In genomic region chr21:14319805-14320204, GRCh38 we compare ENCODE assay signal across 22 cellular contexts.
A peak's percentile ranks its signal among the peaks of the same experiment; 100 is the strongest.
DNase-seq lines count a peak whose midpoint lies in the region; ATAC-seq, FAIRE-seq and TF ChIP-seq lines count a peak whose summit lies in the region.
"Had no signal": no experiment of that assay in that cellular context is flagged by ENCODE, and none has a peak within 500 bp of the region (broad histone marks: within the 10 kb centered on the region; RNA-seq: fewer than 3 reads in every experiment).

No MANE protein-coding gene starts in this region.

- no peaks in the 10 kb centered on the region for H4K20me1 ChIP-seq in H1 (replicated peaks in 1 of 2; ENCODE audit: control insufficient read depth in 1 of 2, insufficient read depth in 2 of 2, low read length in 2 of 2)
- H4K20me1 ChIP-seq: BLaER1 had no signal

- DNase-seq in H1 (ENCODE audit: low read depth in 1 of 2, low spot score in 2 of 2) (no peak), mesendoderm (peak; percentile 3), urothelium cell line (ENCODE audit: low spot score) (peak; percentile 4), NCI-H1092 treated with DMSO at 0.1 percent for 48 hours (lab: John Stamatoyannopoulos, UW) (no peak), WTC11 (ENCODE audit: low spot score) (no peak), NOMO-1 treated with DMSO at 0.1 percent for 48 hours (lab: John Stamatoyannopoulos, UW; ENCODE audit: unreplicated experiment) (no peak)
- DNase-seq: 8988T; ACHN; BE2C; C1 segment of cervical spinal cord; Caco-2; Calu3; CD4-positive, alpha-beta memory T cell; CD4-positive, CD25-positive, alpha-beta regulatory T cell; DMS79 treated with DMSO at 0.1 percent for 48 hours; GF-D8 had no signal

- TF ChIP-seq CTCF in H1 (IDR thresholded peaks at IDR 0.05; ENCODE audit: control extremely low read depth in 1 of 3, insufficient read depth in 1 of 3, low read depth in 1 of 3, low read length in 3 of 3): no peak
- TF ChIP-seq CTCF in WTC11 (IDR thresholded peaks at IDR 0.05): no peak

- H3K79me2 ChIP-seq in H1 (ENCODE audit: control insufficient read depth in 1 of 2, insufficient read depth in 2 of 2, low read length in 2 of 2) (no peaks in the 10 kb centered on the region), mesendoderm (ENCODE audit: control insufficient read depth, insufficient read depth, low read length) (no peaks in the 10 kb centered on the region)

- no peak overlapping the region for H4K91ac ChIP-seq in H1 (replicated peaks; ENCODE audit: insufficient read length, low read length)

- H3K79me1 ChIP-seq in H1 (ENCODE audit: low read depth, low read length) (no peaks in the 10 kb centered on the region), mesendoderm (ENCODE audit: low read length) (no peaks in the 10 kb centered on the region)

- no peak overlapping the region for H3K4me3 ChIP-seq in H1 (ENCODE audit: extremely low read depth in 1 of 4, insufficient read depth in 2 of 4, low read depth in 3 of 4, low read length in 4 of 4)
- H3K4me3 ChIP-seq in mesendoderm (ENCODE audit: low read length): no peak overlapping the region
- H3K4me3 ChIP-seq: BLaER1 had no signal

- CTCF ChIA-PET in H1 (lab: Charles Lee; ENCODE audit: partially characterized antibody) (no interaction called here), WTC11 (lab: Charles Lee) (no interaction called here)

- FAIRE-seq in H1 (lab: Jason Lieb, UNC) (no peak), urothelium cell line (lab: Jason Lieb, UNC) (no peak)
- FAIRE-seq: A204.1, D721Med, G401.6, GM12891 had no signal

- no peak overlapping the region for H3K4me3 Mint-ChIP-seq in WTC11
- H3K4me3 Mint-ChIP-seq: CD14-positive monocyte; CD4-positive, alpha-beta memory T cell; CD4-positive, CD25-positive, alpha-beta regulatory T cell had no signal

- H3K4me1 ChIP-seq in H1 (replicated peaks in 1 of 4; ENCODE audit: control insufficient read depth in 3 of 4, insufficient read depth in 4 of 4, low read length in 3 of 4): no peaks in the 10 kb centered on the region
- no peaks in the 10 kb centered on the region for H3K4me1 ChIP-seq in mesendoderm (ENCODE audit: control insufficient read depth, low read depth, low read length)
- H3K4me1 ChIP-seq: BE2C, BLaER1, Caco-2 had no signal

- no peak for ATAC-seq in WTC11

- H3K23ac ChIP-seq in H1 (ENCODE audit: insufficient read length) (no peak overlapping the region), mesendoderm (ENCODE audit: low read length) (no peak overlapping the region)

- 88% methylated on average over 1 of the region's 1 CpG; no CpG with 5 or more reads in 1 of the 2 experiments for WGBS in H1 (ENCODE audit: extremely low coverage in 1 of 2, insufficient coverage in 1 of 2, insufficient read length in 1 of 2, insufficient replicate concordance in 2 of 2, low coverage in 1 of 2, low lambda C conversion rate in 2 of 2, missing lambda C conversion rate in 1 of 2), 2 experiments
- no CpG with 5 or more reads among the region's 1 CpG for WGBS in mesendoderm (ENCODE audit: extremely low coverage, insufficient coverage, low lambda C conversion rate)

- no peaks in the 10 kb centered on the region for H3K9me3 ChIP-seq in H1 (ENCODE audit: insufficient read depth in 2 of 2, low read depth in 1 of 2, low read length in 1 of 2)
- H3K9me3 ChIP-seq: BE2C, BLaER1, Caco-2 had no signal

- no peaks in the 10 kb centered on the region for H3K27me3 ChIP-seq in H1 (replicated peaks in 1 of 4; ENCODE audit: control insufficient read depth in 3 of 4, extremely low read depth in 1 of 4, insufficient read depth in 3 of 4, low read length in 3 of 4)
- no peaks in the 10 kb centered on the region for H3K27me3 ChIP-seq in mesendoderm (ENCODE audit: insufficient read depth, low read length, poor library complexity)
- H3K27me3 ChIP-seq: BE2C, BLaER1 had no signal

- H3K4me2 ChIP-seq in H1 (ENCODE audit: insufficient read depth in 1 of 2, low read depth in 2 of 2, low read length in 2 of 2): no peak overlapping the region
- no peak overlapping the region for H3K4me2 ChIP-seq in mesendoderm (ENCODE audit: low read length)
- H3K4me2 ChIP-seq: BLaER1 had no signal

- H4K8ac ChIP-seq in H1 (ENCODE audit: extremely low read depth, insufficient read depth, low read length) (no peak overlapping the region), mesendoderm (ENCODE audit: low read depth, low read length) (no peak overlapping the region)

- H3K27ac ChIP-seq in H1 (ENCODE audit: low read depth, low read length) (no peak overlapping the region), mesendoderm (ENCODE audit: low read depth, low read length) (no peak overlapping the region)
- H3K27ac ChIP-seq: BLaER1 had no signal

- no peak for TF ChIP-seq EP300 in H1 (IDR thresholded peaks at IDR 0.05; ENCODE audit: borderline replicate concordance in 1 of 2, low read depth in 2 of 2, low read length in 2 of 2)

- no peak overlapping the region for H3K27ac Mint-ChIP-seq in WTC11
- H3K27ac Mint-ChIP-seq: CD14-positive monocyte; CD4-positive, alpha-beta memory T cell; CD4-positive, CD25-positive, alpha-beta regulatory T cell had no signal

- H3K36me3 ChIP-seq in H1 (ENCODE audit: control insufficient read depth in 2 of 4, insufficient read depth in 4 of 4, low read length in 3 of 4) (no peaks in the 10 kb centered on the region), mesendoderm (ENCODE audit: control insufficient read depth, insufficient read depth, low read length) (no peaks in the 10 kb centered on the region)
- H3K36me3 ChIP-seq: BE2C, BLaER1 had no signal

- no peaks in the 10 kb centered on the region for H3K23me2 ChIP-seq in H1 (ENCODE audit: low read depth, low read length)

- POLR2A ChIA-PET in H1 (lab: Charles Lee; ENCODE audit: partially characterized antibody) (no interaction called here), WTC11 (lab: Charles Lee) (no interaction called here)

- H2BK15ac ChIP-seq in H1 (ENCODE audit: low read length): no peak overlapping the region
- H2BK15ac ChIP-seq in mesendoderm (replicated peaks; ENCODE audit: low read depth): no peak overlapping the region

- H2BK120ac ChIP-seq in H1 (replicated peaks; ENCODE audit: low read depth, low read length) (no peak overlapping the region), mesendoderm (ENCODE audit: low read depth, low read length) (no peak overlapping the region)

- no peak overlapping the region for H3K14ac ChIP-seq in H1 (ENCODE audit: insufficient read length)

- no peaks in the 10 kb centered on the region for H3K27me3 Mint-ChIP-seq in WTC11 (ENCODE audit: low read depth)

- no peaks in the 10 kb centered on the region for H3K36me3 Mint-ChIP-seq in WTC11
- H3K36me3 Mint-ChIP-seq: CD14-positive monocyte; CD4-positive, alpha-beta memory T cell; CD4-positive, CD25-positive, alpha-beta regulatory T cell had no signal

- H2AFZ ChIP-seq in H1 (ENCODE audit: low read length): peak overlapping the region; percentile 92; the same call in 1 of the 2 replicates

- TF ChIP-seq RAD21 in H1 (IDR thresholded peaks at IDR 0.05 in 1 of 2, conservative IDR thresholded peaks at IDR 0.05 in 1 of 2; ENCODE audit: low read depth in 2 of 2, low read length in 2 of 2): no peak

- H3K56ac ChIP-seq in H1 (replicated peaks; ENCODE audit: insufficient read length, low read depth, low read length) (no peak overlapping the region), mesendoderm (ENCODE audit: low read length) (no peak overlapping the region)

- H3K4me1 Mint-ChIP-seq in WTC11: peaks cover 7% of the 10 kb centered on the region
- H3K4me1 Mint-ChIP-seq: CD4-positive, alpha-beta memory T cell; CD4-positive, CD25-positive, alpha-beta regulatory T cell had no signal

- no peak overlapping the region for H4K5ac ChIP-seq in H1 (ENCODE audit: insufficient read length, low read depth, low read length)
- no peak overlapping the region for H4K5ac ChIP-seq in mesendoderm (ENCODE audit: low read length)

- no peak overlapping the region for H3K9ac ChIP-seq in H1 (replicated peaks in 1 of 4; ENCODE audit: extremely low read depth in 1 of 4, low read depth in 3 of 4, low read length in 3 of 4)
- no peak overlapping the region for H3K9ac ChIP-seq in mesendoderm (ENCODE audit: low read length)
- H3K9ac ChIP-seq: BLaER1 had no signal

- no peak overlapping the region for H3K4ac ChIP-seq in H1 (replicated peaks; ENCODE audit: insufficient read length, low read depth, low read length)
- H3K4ac ChIP-seq in mesendoderm (ENCODE audit: low read depth, low read length): no peak overlapping the region

- H2BK20ac ChIP-seq in H1 (ENCODE audit: low read length): no peak overlapping the region

- no peak overlapping the region for H3K18ac ChIP-seq in H1 (ENCODE audit: extremely low read depth, low read length)
- H3K18ac ChIP-seq in mesendoderm (ENCODE audit: low read length): no peak overlapping the region

- no peak overlapping the region for H2BK12ac ChIP-seq in H1 (ENCODE audit: low read depth, low read length)

- no peak for TF ChIP-seq POLR2A in H1 (IDR thresholded peaks at IDR 0.05; ENCODE audit: control extremely low read depth in 1 of 2, low read depth in 2 of 2, low read length in 2 of 2)

- H2AK5ac ChIP-seq in H1 (ENCODE audit: low read depth, low read length) (no peak overlapping the region), mesendoderm (ENCODE audit: low read length) (no peak overlapping the region)

- H3K9me3 Mint-ChIP-seq in WTC11: no peaks in the 10 kb centered on the region
- H3K9me3 Mint-ChIP-seq: CD4-positive, alpha-beta memory T cell had no signal

- no peak overlapping the region for H2BK5ac ChIP-seq in H1 (ENCODE audit: low read depth, low read length)
- H2BK5ac ChIP-seq in mesendoderm (ENCODE audit: low read length): no peak overlapping the region

TF ChIP-seq in H1, 55 proteins besides CTCF, POLR2A, EP300 and RAD21 (continues in another document):
- TF ChIP-seq PHF8 (conservative IDR thresholded peaks at IDR 0.05; ENCODE audit: low read depth, low read length): no peak
- no peak for TF ChIP-seq KDM1A (IDR thresholded peaks at IDR 0.05; ENCODE audit: borderline replicate concordance, low read length)
- TF ChIP-seq ATF3 (IDR thresholded peaks at IDR 0.05; ENCODE audit: insufficient read depth, low read depth, low read length): no peak
- no peak for TF ChIP-seq EGR1 (IDR thresholded peaks at IDR 0.05; ENCODE audit: borderline replicate concordance, low read depth, low read length)

Comparison
In these comparisons a context has a peak if more than half of its experiments do, and no peak if none do; other contexts are left out.
1. DNase-seq: peak in mesendoderm (single experiment) and urothelium cell line (single experiment); none in H1 (0 of 2), NCI-H1092 treated with DMSO at 0.1 percent for 48 hours (single experiment), WTC11 (single experiment) and NOMO-1 treated with DMSO at 0.1 percent for 48 hours (single experiment).